14 cellular contexts compared by ENCODE assay signal in the genomic region with DNA sequence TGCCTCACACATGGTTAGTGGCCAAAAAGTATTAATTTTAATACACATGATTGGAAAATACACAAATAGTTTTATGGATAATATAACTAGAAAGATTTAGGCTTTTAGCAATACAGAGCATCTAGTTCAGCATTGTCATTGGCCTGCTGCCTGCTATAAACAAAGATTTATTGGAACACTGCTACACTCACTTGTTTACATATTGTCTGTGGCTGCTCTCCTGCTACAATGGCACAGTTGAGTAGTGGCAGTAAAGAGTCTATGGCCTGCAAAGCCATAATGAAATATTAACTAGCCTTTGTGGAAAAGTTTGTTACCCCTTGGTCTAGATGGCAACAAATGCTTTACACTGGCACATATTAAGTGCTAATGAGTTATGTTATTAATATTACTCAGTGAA. TPM values are rescaled to one million over a fixed set of nuclear protein-coding genes. Genes with fewer than 3 reads are reported as not detected.
A peak's percentile ranks its signal among the peaks of the same experiment; 100 is the strongest.
DNase-seq lines count a peak whose midpoint lies in the region; ATAC-seq, FAIRE-seq and TF ChIP-seq lines count a peak whose summit lies in the region.
"Had no signal": no experiment of that assay in that cellular context is flagged by ENCODE, and none has a peak within 500 bp of the region (broad histone marks: within the 10 kb centered on the region; RNA-seq: fewer than 3 reads in every experiment).

No MANE protein-coding gene starts in this region.

- no peak overlapping the region for H3K27ac Mint-ChIP-seq in activated CD8-positive, alpha-beta T cell treated with anti-CD3 and anti-CD28 coated beads, Interleukin-2, amount 10 ng/mL, durations not matched to agents 7 days and 5 days

- H3K4me3 Mint-ChIP-seq in activated CD8-positive, alpha-beta T cell treated with anti-CD3 and anti-CD28 coated beads, Interleukin-2, amount 10 ng/mL, durations not matched to agents 7 days and 5 days = no peak overlapping the region

- BruUV-seq in K562 (replicated peaks; lab: Mats Ljungman, UMichigan) = no TSS peak

- H3K9me1 ChIP-seq in K562 (ENCODE audit: control insufficient read depth, insufficient read depth, low read length) = no peaks in the 10 kb centered on the region

- H3K4me1 Mint-ChIP-seq in activated CD8-positive, alpha-beta T cell treated with anti-CD3 and anti-CD28 coated beads, Interleukin-2, amount 10 ng/mL, durations not matched to agents 7 days and 5 days (ENCODE audit: low read depth) = no peaks in the 10 kb centered on the region

- intact Hi-C loops in K562 (cut with micrococcal nuclease) (no loop called here), mucosa of descending colon (cut with DNase I, micrococcal nuclease) (no loop called here)

- ATAC-seq in K562 (no peak), mucosa of descending colon (peak; percentile 42)
- no peak for ATAC-seq in activated CD8-positive, alpha-beta T cell treated with anti-CD3 and anti-CD28 coated beads, Interleukin-2, amount 10 ng/mL, durations not matched to agents 7 days and 5 days

- no peak for TF ChIP-seq POLR2A in K562 (conservative IDR thresholded peaks at IDR 0.05)

- no peak overlapping the region for H3K4me2 ChIP-seq in K562 (ENCODE audit: insufficient read depth, low read length)

- no peaks in the 10 kb centered on the region for H3K9me3 Mint-ChIP-seq in activated CD8-positive, alpha-beta T cell treated with anti-CD3 and anti-CD28 coated beads, Interleukin-2, amount 10 ng/mL, durations not matched to agents 7 days and 5 days (ENCODE audit: insufficient read depth)

- POLR2A ChIA-PET in K562 (lab: Yijun Ruan, JAX) = no interaction called here
- POLR2A ChIA-PET in activated CD8-positive, alpha-beta T cell treated with anti-CD3 and anti-CD28 coated beads, Interleukin-2, amount 10 ng/mL, durations not matched to agents 7 days and 5 days (lab: Charles Lee) = no interaction called here

- H3K9me3 ChIP-seq in K562 (replicated peaks; ENCODE audit: control insufficient read depth, insufficient read depth, low read depth, low read length) (no peaks in the 10 kb centered on the region), mucosa of descending colon (no peaks in the 10 kb centered on the region)
- H3K9me3 ChIP-seq: MG63, SJCRH30 had no signal

- TF ChIP-seq CTCF in K562 (IDR thresholded peaks at IDR 0.05 in 2 of 3, conservative IDR thresholded peaks at IDR 0.05 in 1 of 3; ENCODE audit: insufficient read depth in 2 of 3, low read depth in 1 of 3, low read length in 3 of 3) = no peak
- TF ChIP-seq CTCF in mucosa of descending colon (IDR thresholded peaks at IDR 0.05) = no peak

- no peaks in the 10 kb centered on the region for H3K27me3 ChIP-seq in K562 (ENCODE audit: control insufficient read depth in 2 of 2, insufficient read depth in 2 of 2, low read length in 2 of 2)
- H3K27me3 ChIP-seq: MG63, SJCRH30 had no signal

- H3K4me3 ChIP-seq in K562 (no peak overlapping the region), mucosa of descending colon (no peak overlapping the region)
- H3K4me3 ChIP-seq: MG63, SJCRH30 had no signal

- H3K36me3 ChIP-seq in K562 (ENCODE audit: control insufficient read depth, insufficient read depth, low read length) (peaks cover 47% of the 10 kb centered on the region; the same call in 2 of the 3 replicates), mucosa of descending colon (ENCODE audit: low read depth) (no peaks in the 10 kb centered on the region)
- H3K36me3 ChIP-seq: MG63, SJCRH30 had no signal

- peaks cover 46% of the 10 kb centered on the region for H3K79me2 ChIP-seq in K562 (ENCODE audit: control insufficient read depth, insufficient read depth, low read length)

- no peak overlapping the region for H3K27ac ChIP-seq in K562 (ENCODE audit: extremely low read depth, low read depth, low read length)
- H3K27ac ChIP-seq: RWPE1, SJCRH30 had no signal

- no peaks in the 10 kb centered on the region for H3K27me3 Mint-ChIP-seq in activated CD8-positive, alpha-beta T cell treated with anti-CD3 and anti-CD28 coated beads, Interleukin-2, amount 10 ng/mL, durations not matched to agents 7 days and 5 days (ENCODE audit: low read depth)

- peak; percentile 40 for DNase-seq in H4 (ENCODE audit: low spot score)
- peak; percentile 4 for DNase-seq in HuH-7 (ENCODE audit: low spot score)
- no peak for DNase-seq in K562 (ENCODE audit: extremely low read depth in 1 of 4, low spot score in 3 of 4)
- peak in 1 of 3 donors; percentile 3 for DNase-seq in mucosa of descending colon
- no peak for DNase-seq in cortex of kidney (lab: John Stamatoyannopoulos, UW)
- DNase-seq in activated CD8-positive, alpha-beta T cell treated with anti-CD3 and anti-CD28 coated beads, Interleukin-2, amount 10 ng/mL, durations not matched to agents 7 days and 5 days = no peak
- DNase-seq in NCI-H146 (lab: John Stamatoyannopoulos, UW) = no peak
- DNase-seq: KG1, MG63, NCI-H1092 treated with DMSO at 0.1 percent for 48 hours, NCI-H1694 treated with DMSO at 0.1 percent for 48 hours, NCI-H2171 treated with DMSO at 0.1 percent for 48 hours, SJCRH30 had no signal

- H3K4me1 ChIP-seq in K562 (replicated peaks in 1 of 2; ENCODE audit: control insufficient read depth in 2 of 2, insufficient read depth in 2 of 2, low read length in 2 of 2) (no peaks in the 10 kb centered on the region), mucosa of descending colon (ENCODE audit: low read depth) (no peaks in the 10 kb centered on the region)
- H3K4me1 ChIP-seq: SJCRH30 had no signal

- in situ Hi-C loops in K562 (cut with MboI) = no loop called here

- no peak for FAIRE-seq in K562 (lab: Jason Lieb, UNC)

- TF ChIP-seq RAD21 in K562 (CRISPR knock-in tag; conservative IDR thresholded peaks at IDR 0.05 in 1 of 2, IDR thresholded peaks at IDR 0.05 in 1 of 2) = no peak

- no peaks in the 10 kb centered on the region for H4K20me1 ChIP-seq in K562 (replicated peaks; ENCODE audit: control insufficient read depth, insufficient read depth, low read length)

- no peak overlapping the region for H3K9ac ChIP-seq in K562 (ENCODE audit: insufficient read depth in 1 of 2, low read depth in 2 of 2, low read length in 2 of 2)

- TF ChIP-seq EP300 in K562 (IDR thresholded peaks at IDR 0.05; ENCODE audit: low read length) = no peak

- no peak overlapping the region for H2AFZ ChIP-seq in K562 (ENCODE audit: low read depth, low read length)

- peaks cover 7% of the 10 kb centered on the region for H3K36me3 Mint-ChIP-seq in activated CD8-positive, alpha-beta T cell treated with anti-CD3 and anti-CD28 coated beads, Interleukin-2, amount 10 ng/mL, durations not matched to agents 7 days and 5 days (ENCODE audit: low read depth)

- CTCF ChIA-PET in K562 (lab: Yijun Ruan, JAX; ENCODE audit: low intra/inter-chr PET ratio) = no interaction called here
- CTCF ChIA-PET in activated CD8-positive, alpha-beta T cell treated with anti-CD3 and anti-CD28 coated beads, Interleukin-2, amount 10 ng/mL, durations not matched to agents 7 days and 5 days (lab: Charles Lee) = no interaction called here

RNA-seq across cellular contexts. Expression of a gene that starts 37.8 kb away (rescaled TPM):
- total RNA-seq in H4 (2014; rRNA removed; shearing (Covaris generic)) = 26.2 and 32.9 TPM in 2 replicates
- 123 and 395 TPM in 2 replicates for total RNA-seq in K562 (2011; cell fraction: chromatin; rRNA removed; ENCODE audit: low replicate concordance)
- 78.0 and 120 TPM in 2 replicates for total RNA-seq in K562 (2011; cell fraction: nucleolus; rRNA removed)
- total RNA-seq in K562 (2011; cell fraction: nucleoplasm; rRNA removed) = 158 and 184 TPM in 2 replicates
- 38.3 and 47.2 TPM in 2 replicates for total RNA-seq in K562 (2014; rRNA removed)
- total RNA-seq in K562 (2014; rRNA removed; fragmentation: Illumina TruSeq; extraction: Trizol) = 72.3 and 88.0 TPM in 2 replicates
- total RNA-seq in K562 (2015; rRNA removed; fragmentation: Illumina TruSeq; extraction: Trizol) = 53.3 and 55.5 TPM in 2 replicates
- total RNA-seq in K562 (2021) = 56.2 and 58.4 TPM in 2 replicates
- polyA plus RNA-seq in K562 (2011; rRNA removed) = 67.3 and 74.3 TPM in 2 replicates
- 10.6 and 21.5 TPM in 2 replicates for polyA plus RNA-seq in K562 (2011; cell fraction: cytosol; rRNA removed)
- polyA plus RNA-seq in K562 (2011; cell fraction: nucleus; rRNA removed) = 57.8 and 70.7 TPM in 2 replicates
- polyA plus RNA-seq in K562 (2012) = 16.8 and 21.0 TPM in 2 replicates
- 29.5 and 34.4 TPM in 2 replicates for polyA plus RNA-seq in K562 (2014; fragmentation: Illumina TruSeq; extraction: Trizol)
- 10 to 100 TPM; 16.1 to 17.3 TPM for polyA plus RNA-seq in K562 (2014; fragmentation: Nextera tagmentation; extraction: Ambion mirVana)
- 23.0 and 27.1 TPM in 2 replicates for polyA plus RNA-seq in K562 (2014; rRNA removed)
- 196 and 226 TPM in 2 replicates for polyA minus RNA-seq in K562 (2011; rRNA and poly(A)+ RNA removed)
- 44.8 and 52.7 TPM in 2 replicates for polyA minus RNA-seq in K562 (2011; cell fraction: cytosol; rRNA and poly(A)+ RNA removed)
- 127 and 217 TPM in 2 replicates for polyA minus RNA-seq in K562 (2011; cell fraction: nucleus; rRNA and poly(A)+ RNA removed)
- total RNA-seq in mucosa of descending colon = 10 to 100 TPM; 34.6 to 58.5 (median 46.0) TPM
- 10 to 100 TPM; 61.0 TPM for total RNA-seq in activated CD8-positive, alpha-beta T cell treated with anti-CD3 and anti-CD28 coated beads, Interleukin-2, amount 10 ng/mL, durations not matched to agents 7 days and 5 days

RNA-seq across cellular contexts. Expression of a gene that starts 44.4 kb away (rescaled TPM):
- total RNA-seq in H4 (2014; rRNA removed; shearing (Covaris generic)) = 28.1 and 29.4 TPM in 2 replicates
- 4.4 and 16.7 TPM in 2 replicates for total RNA-seq in K562 (2011; cell fraction: chromatin; rRNA removed; ENCODE audit: low replicate concordance)
- total RNA-seq in K562 (2011; cell fraction: nucleolus; rRNA removed) = 3.8 and 5.3 TPM in 2 replicates
- 10.3 and 19.5 TPM in 2 replicates for total RNA-seq in K562 (2011; cell fraction: nucleoplasm; rRNA removed)
- total RNA-seq in K562 (2014; rRNA removed) = 12.8 and 13.8 TPM in 2 replicates
- total RNA-seq in K562 (2014; rRNA removed; fragmentation: Illumina TruSeq; extraction: Trizol) = 20.3 and 21.2 TPM in 2 replicates
- total RNA-seq in K562 (2015; rRNA removed; fragmentation: Illumina TruSeq; extraction: Trizol) = 17.6 and 19.7 TPM in 2 replicates
- 17.6 and 19.9 TPM in 2 replicates for total RNA-seq in K562 (2021)
- polyA plus RNA-seq in K562 (2011; rRNA removed) = 14.5 and 20.7 TPM in 2 replicates
- polyA plus RNA-seq in K562 (2011; cell fraction: cytosol; rRNA removed) = 5.9 and 7.0 TPM in 2 replicates
- polyA plus RNA-seq in K562 (2011; cell fraction: nucleus; rRNA removed) = 3.3 and 4.5 TPM in 2 replicates
- 8.9 and 12.9 TPM in 2 replicates for polyA plus RNA-seq in K562 (2012)
- 15.6 and 18.7 TPM in 2 replicates for polyA plus RNA-seq in K562 (2014; fragmentation: Illumina TruSeq; extraction: Trizol)
- polyA plus RNA-seq in K562 (2014; fragmentation: Nextera tagmentation; extraction: Ambion mirVana) = 10 to 100 TPM; 12.8 to 14.0 TPM
- 14.5 and 15.3 TPM in 2 replicates for polyA plus RNA-seq in K562 (2014; rRNA removed)
- polyA minus RNA-seq in K562 (2011; rRNA and poly(A)+ RNA removed) = 14.5 and 15.8 TPM in 2 replicates
- polyA minus RNA-seq in K562 (2011; cell fraction: cytosol; rRNA and poly(A)+ RNA removed) = 5.5 and 6.9 TPM in 2 replicates
- polyA minus RNA-seq in K562 (2011; cell fraction: nucleus; rRNA and poly(A)+ RNA removed) = 8.5 and 12.8 TPM in 2 replicates
- total RNA-seq in mucosa of descending colon = 10 to 100 TPM in 1 of 3 donors, 1 to 10 TPM in 1, under 1 TPM in 1; 0.96 to 43.7 (median 2.3) TPM
- 1 to 10 TPM; 8.1 to 9.4 TPM for total RNA-seq in activated CD8-positive, alpha-beta T cell treated with anti-CD3 and anti-CD28 coated beads, Interleukin-2, amount 10 ng/mL, durations not matched to agents 7 days and 5 days

Comparison
In these comparisons a context has a peak if more than half of its experiments do, and no peak if none do; other contexts are left out.
1. DNase-seq: peak in H4 (single experiment) and HuH-7 (single experiment); none in K562 (0 of 4), cortex of kidney (single experiment), activated CD8-positive, alpha-beta T cell treated with anti-CD3 and anti-CD28 coated beads, Interleukin-2, amount 10 ng/mL, durations not matched to agents 7 days and 5 days (single experiment) and NCI-H146 (single experiment).